In genomic region chr21:22880573-22880972, GRCh38 we compare ENCODE assay signal across 24 cellular contexts.
A peak's percentile ranks its signal among the peaks of the same experiment; 100 is the strongest.
DNase-seq lines count a peak whose midpoint lies in the region; ATAC-seq, FAIRE-seq and TF ChIP-seq lines count a peak whose summit lies in the region.
"Had no signal": no experiment of that assay in that cellular context is flagged by ENCODE, and none has a peak within 500 bp of the region (broad histone marks: within the 10 kb centered on the region; RNA-seq: fewer than 3 reads in every experiment).

No MANE protein-coding gene starts in this region.

- peaks cover 0 to 7% of the 10 kb centered on the region in 2 donors for H3K9me3 Mint-ChIP-seq in stimulated activated naive CD8-positive, alpha-beta T cell treated with anti-CD3 and anti-CD28 coated beads, Interleukin-15, amount 100 ng/mL, for 72 hours
- H3K9me3 Mint-ChIP-seq in naive thymus-derived CD4-positive, alpha-beta T cell, result peaks cover 0 to 9% (median 1%) of the 10 kb centered on the region in 11 donors

- no peak overlapping the region for H2BK15ac ChIP-seq in neuronal stem cell (ENCODE audit: low read length)

- no peaks in the 10 kb centered on the region for H3K79me2 ChIP-seq in MM.1S (ENCODE audit: low read length)

- H3K23ac ChIP-seq in neuronal stem cell (ENCODE audit: low read depth, low read length, poor library complexity), result no peak overlapping the region

- H3K4me3 ChIP-seq in MM.1S (ENCODE audit: low read length) (no peak overlapping the region), choroid plexus epithelial cell (ENCODE audit: low read depth, low read length) (no peak overlapping the region), neuronal stem cell (ENCODE audit: low read length in 2 of 2) (no peak overlapping the region)
- H3K4me3 ChIP-seq in naive thymus-derived CD4-positive, alpha-beta T cell (ENCODE audit: low read length), result no peak overlapping the region
- H3K4me3 ChIP-seq: K562 had no signal

- no peak overlapping the region for H3K9ac ChIP-seq in MM.1S (ENCODE audit: low read length)
- no peak overlapping the region for H3K9ac ChIP-seq in neuronal stem cell (ENCODE audit: low read depth, low read length, poor library complexity)
- H3K9ac ChIP-seq: SK-N-SH had no signal

- no peak for TF ChIP-seq CTCF in MM.1S (IDR thresholded peaks at IDR 0.05; ENCODE audit: low read length)
- no peak for TF ChIP-seq CTCF in choroid plexus epithelial cell (conservative IDR thresholded peaks at IDR 0.05; ENCODE audit: low read depth, low read length)

- no peak overlapping the region for H3K4ac ChIP-seq in neuronal stem cell (ENCODE audit: low read length)

- H2BK12ac ChIP-seq in neuronal stem cell (ENCODE audit: low read length), result no peak overlapping the region

- H4K91ac ChIP-seq in neuronal stem cell (ENCODE audit: low read depth, low read length, poor library complexity), result no peak overlapping the region

- H3K79me1 ChIP-seq in neuronal stem cell (ENCODE audit: low read depth, low read length), result no peaks in the 10 kb centered on the region

- H4K20me1 ChIP-seq in MM.1S (ENCODE audit: insufficient read depth, low read length), result no peaks in the 10 kb centered on the region

- H2AFZ ChIP-seq in MM.1S (ENCODE audit: low read length) (no peak overlapping the region), neuronal stem cell (ENCODE audit: low read length) (no peak overlapping the region)

- H3K27ac ChIP-seq in MM.1S (ENCODE audit: low read length) (no peak overlapping the region), neuronal stem cell (replicated peaks; ENCODE audit: low read length) (no peak overlapping the region)
- H3K27ac ChIP-seq in naive thymus-derived CD4-positive, alpha-beta T cell (ENCODE audit: low read depth, low read length), result no peak overlapping the region
- H3K27ac ChIP-seq: 22Rv1 had no signal

- H3K14ac ChIP-seq in neuronal stem cell (ENCODE audit: low read length), result no peak overlapping the region

- no peak for DNase-seq in stimulated activated naive CD8-positive, alpha-beta T cell treated with anti-CD3 and anti-CD28 coated beads, Interleukin-15, amount 100 ng/mL, for 72 hours
- DNase-seq in stimulated activated naive CD8-positive, alpha-beta T cell treated with anti-CD3 and anti-CD28 coated beads, Interleukin-15, Interleukin-2, amounts not matched to agents 100 U/mL and 50 U/mL, for 24 hours, result no peak
- DNase-seq in MM.1S (peak; percentile 71), choroid plexus epithelial cell (ENCODE audit: low read depth) (peak; percentile 36), urothelium cell line (ENCODE audit: low spot score) (peak; percentile 16), neuronal stem cell (ENCODE audit: low spot score) (no peak), kidney tubule cell (ENCODE audit: low spot score) (no peak)
- no peak for DNase-seq in naive thymus-derived CD4-positive, alpha-beta T cell
- DNase-seq: BE2C, DMS153, H7, NCI-H1092, NCI-H1417 treated with DMSO at 0.1 percent for 48 hours, NCI-H187, NCI-H2081 treated with DMSO at 0.1 percent for 48 hours, NCI-H2171, NCI-H345, NCI-H510A treated with DMSO at 0.1 percent for 48 hours, PC-3, SK-N-SH had no signal

- no peak overlapping the region for H3K18ac ChIP-seq in neuronal stem cell (ENCODE audit: low read length)

- H3K4me2 ChIP-seq in MM.1S (ENCODE audit: low read depth, low read length), result no peak overlapping the region
- H3K4me2 ChIP-seq in neuronal stem cell (ENCODE audit: insufficient read depth, low read length, poor library complexity, severe bottlenecking), result no peak overlapping the region
- H3K4me2 ChIP-seq: SK-N-SH had no signal

- H3F3A ChIP-seq in MM.1S (ENCODE audit: insufficient read depth, low read length), result no peaks in the 10 kb centered on the region; the same call in 1 of the 2 replicates

- intact Hi-C loops in naive thymus-derived CD4-positive, alpha-beta T cell (cut with micrococcal nuclease), result no loop called here

- H3K27ac Mint-ChIP-seq in stimulated activated naive CD8-positive, alpha-beta T cell treated with anti-CD3 and anti-CD28 coated beads, Interleukin-15, amount 100 ng/mL, for 72 hours, result no peak overlapping the region
- H3K27ac Mint-ChIP-seq in naive thymus-derived CD4-positive, alpha-beta T cell, result no peak overlapping the region

- H2AK5ac ChIP-seq in neuronal stem cell (ENCODE audit: low read depth, low read length), result no peak overlapping the region

- no peaks in the 10 kb centered on the region for H3K9me3 ChIP-seq in MM.1S (replicated peaks; ENCODE audit: insufficient read depth, low read length)
- no peaks in the 10 kb centered on the region for H3K9me3 ChIP-seq in neuronal stem cell (replicated peaks in 1 of 2; ENCODE audit: control insufficient read depth in 2 of 2, insufficient read depth in 1 of 2, low read depth in 1 of 2, low read length in 2 of 2)
- no peaks in the 10 kb centered on the region for H3K9me3 ChIP-seq in naive thymus-derived CD4-positive, alpha-beta T cell (ENCODE audit: control insufficient read depth in 2 of 3, low read length in 3 of 3)
- H3K9me3 ChIP-seq: BE2C, SK-N-SH had no signal

- no peak overlapping the region for H2BK5ac ChIP-seq in neuronal stem cell (ENCODE audit: low read length)

- H3K4me1 ChIP-seq in MM.1S (ENCODE audit: low read length), result no peaks in the 10 kb centered on the region
- H3K4me1 ChIP-seq in neuronal stem cell (ENCODE audit: control insufficient read depth in 2 of 2, insufficient read depth in 1 of 2, low read depth in 1 of 2, low read length in 2 of 2), result no peaks in the 10 kb centered on the region
- H3K4me1 ChIP-seq in naive thymus-derived CD4-positive, alpha-beta T cell (ENCODE audit: control insufficient read depth in 2 of 2, insufficient read depth in 2 of 2, low read length in 2 of 2), result no peaks in the 10 kb centered on the region
- H3K4me1 ChIP-seq: BE2C had no signal

- peak; percentile 35 for ATAC-seq in stimulated activated naive CD8-positive, alpha-beta T cell treated with anti-CD3 and anti-CD28 coated beads, Interleukin-15, amount 100 ng/mL, for 72 hours
- ATAC-seq in stimulated activated naive CD8-positive, alpha-beta T cell treated with anti-CD3 and anti-CD28 coated beads, Interleukin-15, Interleukin-2, amounts not matched to agents 100 U/mL and 50 U/mL, for 24 hours, result no peak
- no peak for ATAC-seq in naive thymus-derived CD4-positive, alpha-beta T cell
- ATAC-seq: HepG2, K562, PC-3 had no signal

- H3K4me1 Mint-ChIP-seq in stimulated activated naive CD8-positive, alpha-beta T cell treated with anti-CD3 and anti-CD28 coated beads, Interleukin-15, amount 100 ng/mL, for 72 hours, result peaks cover 5% of the 10 kb centered on the region
- peaks cover 0 to 5% (median 0%) of the 10 kb centered on the region in 7 donors for H3K4me1 Mint-ChIP-seq in naive thymus-derived CD4-positive, alpha-beta T cell

- H3K36me3 ChIP-seq in MM.1S (replicated peaks; ENCODE audit: insufficient read depth, low read length), result no peaks in the 10 kb centered on the region
- H3K36me3 ChIP-seq in neuronal stem cell (replicated peaks in 1 of 2; ENCODE audit: control insufficient read depth in 2 of 2, insufficient read depth in 2 of 2, low read length in 2 of 2), result no peaks in the 10 kb centered on the region
- no peaks in the 10 kb centered on the region for H3K36me3 ChIP-seq in naive thymus-derived CD4-positive, alpha-beta T cell (ENCODE audit: control insufficient read depth in 2 of 3, insufficient read depth in 3 of 3, low read length in 3 of 3)
- H3K36me3 ChIP-seq: BE2C had no signal

- no peak overlapping the region for H2BK120ac ChIP-seq in neuronal stem cell (ENCODE audit: low read depth, low read length)

- no peaks in the 10 kb centered on the region for H3K9me2 ChIP-seq in MM.1S (replicated peaks; ENCODE audit: insufficient read depth, low read length)
- H3K9me2 ChIP-seq: SK-N-SH had no signal

- POLR2A ChIA-PET in naive thymus-derived CD4-positive, alpha-beta T cell (lab: Charles Lee), result no interaction called here

- peaks cover 17% of the 10 kb centered on the region for H3K27me3 Mint-ChIP-seq in stimulated activated naive CD8-positive, alpha-beta T cell treated with anti-CD3 and anti-CD28 coated beads, Interleukin-15, amount 100 ng/mL, for 72 hours
- no peaks in the 10 kb centered on the region for H3K27me3 Mint-ChIP-seq in naive thymus-derived CD4-positive, alpha-beta T cell

- H3K36me3 Mint-ChIP-seq in naive thymus-derived CD4-positive, alpha-beta T cell, result no peaks in the 10 kb centered on the region

- H3K4me3 Mint-ChIP-seq in stimulated activated naive CD8-positive, alpha-beta T cell treated with anti-CD3 and anti-CD28 coated beads, Interleukin-15, amount 100 ng/mL, for 72 hours, result no peak overlapping the region
- no peak overlapping the region for H3K4me3 Mint-ChIP-seq in naive thymus-derived CD4-positive, alpha-beta T cell

- no peak overlapping the region for H4K8ac ChIP-seq in neuronal stem cell (ENCODE audit: low read depth, low read length)

- WGBS in neuronal stem cell (ENCODE audit: extremely low coverage in 2 of 2, insufficient read length in 2 of 2, insufficient replicate concordance in 1 of 2), 2 donors, result no CpG with 5 or more reads among the region's 1 CpG

- CTCF ChIA-PET in naive thymus-derived CD4-positive, alpha-beta T cell (lab: Charles Lee), result interaction anchor here (0.7 kb wide), 1 partner anchor 1518 kb away, joined by 4 read pairs; no protein-coding TSS in a partner anchor

- FAIRE-seq in urothelium cell line (lab: Jason Lieb, UNC), result no peak
- FAIRE-seq: G401.6, HepG2, K562 had no signal

- peaks cover 83% of the 10 kb centered on the region for H3K27me3 ChIP-seq in MM.1S (replicated peaks; ENCODE audit: insufficient read depth, low read length)
- H3K27me3 ChIP-seq in neuronal stem cell (ENCODE audit: control insufficient read depth in 3 of 3, insufficient read depth in 3 of 3, low read depth in 1 of 3, low read length in 3 of 3), result no peaks in the 10 kb centered on the region
- H3K27me3 ChIP-seq in naive thymus-derived CD4-positive, alpha-beta T cell (ENCODE audit: control insufficient read depth in 2 of 2, insufficient read depth in 2 of 2, low read length in 2 of 2), result no peaks in the 10 kb centered on the region
- H3K27me3 ChIP-seq: BE2C had no signal

Comparison
In these comparisons a context has a peak if more than half of its experiments do, and no peak if none do; other contexts are left out.
1. DNase-seq: peak in MM.1S (single experiment), choroid plexus epithelial cell (single experiment) and urothelium cell line (single experiment); none in stimulated activated naive CD8-positive, alpha-beta T cell treated with anti-CD3 and anti-CD28 coated beads, Interleukin-15, amount 100 ng/mL, for 72 hours (0 of 2), stimulated activated naive CD8-positive, alpha-beta T cell treated with anti-CD3 and anti-CD28 coated beads, Interleukin-15, Interleukin-2, amounts not matched to agents 100 U/mL and 50 U/mL, for 24 hours (single experiment), neuronal stem cell (single experiment), naive thymus-derived CD4-positive, alpha-beta T cell (0 of 9) and kidney tubule cell (single experiment).